12 cellular contexts compared by ENCODE assay signal in the genomic region with DNA sequence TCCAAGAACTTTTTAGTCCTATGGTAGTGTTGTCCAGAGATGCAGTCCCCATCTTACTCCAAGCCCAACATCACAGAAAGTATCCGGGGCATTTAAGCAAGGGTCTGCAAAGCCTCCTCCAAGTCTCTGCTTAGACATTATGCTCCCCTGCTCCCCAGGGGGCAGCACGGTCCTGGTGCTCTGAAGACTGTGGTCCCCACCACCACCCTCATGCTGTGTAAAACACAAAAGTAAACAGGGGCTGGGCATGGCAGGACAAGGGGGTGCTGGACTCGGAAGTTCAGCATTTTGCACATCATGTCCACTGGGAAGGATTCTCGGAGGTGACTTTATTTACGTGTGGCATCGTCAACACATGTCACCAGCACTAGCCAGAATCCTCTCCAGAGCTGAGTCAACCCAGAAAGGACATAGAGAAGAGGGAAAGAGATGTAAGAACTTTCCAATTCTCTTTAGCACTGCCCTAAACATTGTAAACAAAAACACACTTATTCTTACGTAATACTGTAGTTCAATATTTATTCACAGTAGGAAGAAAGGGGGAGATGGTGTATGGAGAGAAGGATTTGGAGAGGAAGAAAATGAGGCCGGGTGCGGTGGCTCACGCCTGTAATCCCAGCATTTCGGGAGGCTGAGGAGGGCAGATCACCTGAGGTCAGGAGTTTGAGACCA. TPM values are rescaled to one million over a fixed set of nuclear protein-coding genes. Genes with fewer than 3 reads are reported as not detected.
DNase-seq lines count a peak whose midpoint lies in the region; ATAC-seq and TF ChIP-seq lines count a peak whose summit lies in the region.
"Had no signal": no experiment of that assay in that cellular context is flagged by ENCODE, and none has a peak within 500 bp of the region (broad histone marks: within the 10 kb centered on the region; RNA-seq: fewer than 3 reads in every experiment).

No MANE protein-coding gene starts in this region.

- WGBS in right lobe of liver (ENCODE audit: insufficient coverage, low coverage, low lambda C conversion rate, missing lambda C conversion rate) = 45% methylated on average over 7 of the region's 11 CpGs
- 76 to 82% methylated on average over 11 of the region's 11 CpGs for WGBS in tibial nerve, 2 donors

- H3K27me3 Mint-ChIP-seq in Caco-2 (ENCODE audit: insufficient read depth, unreplicated experiment) (no peaks in the 10 kb centered on the region), HFFc6 (ENCODE audit: insufficient read depth) (no peaks in the 10 kb centered on the region), chondrocyte (ENCODE audit: low read depth) (no peaks in the 10 kb centered on the region)

- H3K9me3 ChIP-seq in Caco-2 (no peaks in the 10 kb centered on the region), right lobe of liver (no peaks in the 10 kb centered on the region), tibial nerve (no peaks in the 10 kb centered on the region)

- BruUV-seq in Caco-2 (replicated peaks; lab: Mats Ljungman, UMichigan) = no TSS peak

- H3K4me3 Mint-ChIP-seq in Caco-2 (ENCODE audit: unreplicated experiment) (no peak overlapping the region), HFFc6 (no peak overlapping the region), chondrocyte (ENCODE audit: unreplicated experiment) (no peak overlapping the region)

- CTCF ChIA-PET in Caco-2 (lab: Charles Lee) = no interaction called here

- H3K36me3 ChIP-seq in Caco-2 (ENCODE audit: control insufficient read depth, insufficient read depth, low read length) (peaks cover 12% of the 10 kb centered on the region), right lobe of liver (peaks cover 0 to 30% (median 13%) of the 10 kb centered on the region in 4 donors), tibial nerve (peaks cover 0 to 67% (median 0%) of the 10 kb centered on the region in 3 donors)

- H3K27ac Mint-ChIP-seq in Caco-2 (ENCODE audit: unreplicated experiment) (no peak overlapping the region), HFFc6 (no peak overlapping the region), chondrocyte (ENCODE audit: unreplicated experiment) (no peak overlapping the region)

- intact Hi-C loops in Caco-2 (cut with micrococcal nuclease; ENCODE audit: unreplicated experiment) (no loop called here), right lobe of liver (cut with DNase I) (no loop called here)

- H3K9me3 Mint-ChIP-seq in Caco-2 (ENCODE audit: unreplicated experiment) (no peaks in the 10 kb centered on the region), HFFc6 (no peaks in the 10 kb centered on the region), chondrocyte (ENCODE audit: low read depth) (no peaks in the 10 kb centered on the region)

- H3K27ac ChIP-seq in right lobe of liver = no peak overlapping the region
- no peak overlapping the region for H3K27ac ChIP-seq in tibial nerve
- H3K27ac ChIP-seq: RWPE1 had no signal

- H3K4me1 Mint-ChIP-seq in Caco-2 (ENCODE audit: low read depth, unreplicated experiment) = no peaks in the 10 kb centered on the region
- no peaks in the 10 kb centered on the region for H3K4me1 Mint-ChIP-seq in HFFc6 (ENCODE audit: low read depth)
- H3K4me1 Mint-ChIP-seq in chondrocyte (ENCODE audit: low read depth) = no peaks in the 10 kb centered on the region

- no peak for TF ChIP-seq EP300 in tibial nerve (IDR thresholded peaks at IDR 0.05)

- DNase-seq in Caco-2 (peak in 1 of 2 experiments; percentile 51), HFFc6 (no peak), chondrocyte (ENCODE audit: low spot score) (no peak), right lobe of liver (no peak), G401 (ENCODE audit: low spot score) (no peak), tibial nerve (ENCODE audit: low spot score in 2 of 2) (no peak)
- DNase-seq: activated T-cell treated with anti-CD3 and anti-CD28 coated beads for 4 hours, AML-193, NCI-H226 had no signal

- H3K27me3 ChIP-seq in Caco-2 (replicated peaks; ENCODE audit: control insufficient read depth, insufficient read depth, low read length) (no peaks in the 10 kb centered on the region), right lobe of liver (no peaks in the 10 kb centered on the region), tibial nerve (no peaks in the 10 kb centered on the region)

- in situ Hi-C loops in G401 (cut with HindIII; ENCODE audit: low sequenced_read_pairs) = no loop called here

- peak; percentile 34 to 56 (median 46) for ATAC-seq in right lobe of liver
- ATAC-seq in GM18505 (IDR thresholded peaks at IDR 0.05; ENCODE audit: unreplicated experiment) = no peak
- no peak for ATAC-seq in GM19324 (IDR thresholded peaks at IDR 0.05; ENCODE audit: low FRiP score, unreplicated experiment)

- POLR2A ChIA-PET in Caco-2 (lab: Charles Lee) = no interaction called here

- TF ChIP-seq CTCF in Caco-2 (IDR thresholded peaks at IDR 0.05; ENCODE audit: insufficient read depth in 1 of 2, low read depth in 1 of 2, low read length in 1 of 2, severe bottlenecking in 1 of 2, unreplicated experiment in 1 of 2) (peak; percentile 42 to 75), HFFc6 (IDR thresholded peaks at IDR 0.05) (peak; percentile 12; the same call in 1 of the 2 replicates), chondrocyte (IDR thresholded peaks at IDR 0.05) (peak; percentile 28), right lobe of liver (IDR thresholded peaks at IDR 0.05) (peak in 1 of 4 donors; percentile 13), tibial nerve (IDR thresholded peaks at IDR 0.05) (peak in 1 of 5 experiments; percentile 10)

- TF ChIP-seq POLR2A in right lobe of liver (IDR thresholded peaks at IDR 0.05) = no peak
- TF ChIP-seq POLR2A in tibial nerve (IDR thresholded peaks at IDR 0.05) = no peak
- TF ChIP-seq POLR2A in GM18505 (IDR thresholded peaks at IDR 0.05; ENCODE audit: borderline replicate concordance, extremely low read depth, insufficient read depth, insufficient read length) = no peak

- H3K36me3 Mint-ChIP-seq in Caco-2 (ENCODE audit: insufficient read depth, unreplicated experiment) (peaks cover 89% of the 10 kb centered on the region), HFFc6 (ENCODE audit: low read depth) (peaks cover 5% of the 10 kb centered on the region), chondrocyte (ENCODE audit: low read depth) (peaks cover 15% of the 10 kb centered on the region)

- H3K4me3 ChIP-seq in Caco-2 (ENCODE audit: low read depth, low read length) (no peak overlapping the region), right lobe of liver (no peak overlapping the region), tibial nerve (no peak overlapping the region)

- no peaks in the 10 kb centered on the region for H3K4me1 ChIP-seq in Caco-2
- H3K4me1 ChIP-seq in right lobe of liver = peaks cover 0 to 32% (median 3%) of the 10 kb centered on the region in 4 donors
- H3K4me1 ChIP-seq in tibial nerve = no peaks in the 10 kb centered on the region

RNA-seq across cellular contexts. Expression of a gene that starts 37.7 kb away (rescaled TPM):
- total RNA-seq in Caco-2 (2022) (2.7 and 2.8 TPM in 2 replicates), chondrocyte (52.3 to 73.2 TPM (median 66.5 TPM) in 3 replicates), right lobe of liver (10 to 100 TPM; 39.4 to 97.1 (median 69.3) TPM), tibial nerve (100 to 1,000 TPM; 142 to 439 (median 183) TPM)
- 100 to 1,000 TPM; 113 to 150 (median 131) TPM for total RNA-seq in HFFc6 (2021; fragmentation: NEBNext Ultra II Directional; extraction: Animal tissue kit (Norgen Biotek cat#: 25700))
- total RNA-seq in G401 (2014; rRNA removed; shearing (Covaris generic)) = 9.7 and 9.8 TPM in 2 replicates

RNA-seq across cellular contexts. Expression of a gene that starts 44.7 kb away (rescaled TPM):
- total RNA-seq in Caco-2 (2022) (169 TPM in 2 replicates), chondrocyte (17.7 to 21.8 TPM (median 21.0 TPM) in 3 replicates), right lobe of liver (10 to 100 TPM; 15.1 to 35.8 (median 28.5) TPM), tibial nerve (10 to 100 TPM; 53.7 to 83.9 (median 78.0) TPM)
- 1 to 10 TPM; 6.8 to 9.2 (median 7.8) TPM for total RNA-seq in HFFc6 (2021; fragmentation: NEBNext Ultra II Directional; extraction: Animal tissue kit (Norgen Biotek cat#: 25700))
- 119 and 129 TPM in 2 replicates for total RNA-seq in G401 (2014; rRNA removed; shearing (Covaris generic))

RNA-seq across cellular contexts. Expression of a gene that starts 46.0 kb away (rescaled TPM):
- total RNA-seq in Caco-2 (2022) (309 and 334 TPM in 2 replicates), chondrocyte (140 to 172 TPM (median 143 TPM) in 3 replicates), right lobe of liver (100 to 1,000 TPM in 3 of 6 experiments, 10 to 100 TPM in 3; 61.9 to 159 (median 88.4) TPM), tibial nerve (100 to 1,000 TPM; 143 to 205 (median 180) TPM)
- 100 to 1,000 TPM; 221 to 236 (median 223) TPM for total RNA-seq in HFFc6 (2021; fragmentation: NEBNext Ultra II Directional; extraction: Animal tissue kit (Norgen Biotek cat#: 25700))
- 177 and 212 TPM in 2 replicates for total RNA-seq in G401 (2014; rRNA removed; shearing (Covaris generic))

Comparison
In these comparisons a context has a peak if more than half of its experiments do, and no peak if none do; other contexts are left out.
1. ATAC-seq: peak in right lobe of liver (4 of 4); none in GM18505 (single experiment) and GM19324 (single experiment).